ENCODE assay signal across 13 cellular contexts in genomic region chr2:112253261-112253807, GRCh38. TPM values are rescaled to one million over a fixed set of nuclear protein-coding genes. Genes with fewer than 3 reads are reported as not detected.
DNase-seq lines count a peak whose midpoint lies in the region; ATAC-seq, FAIRE-seq and TF ChIP-seq lines count a peak whose summit lies in the region.
"Had no signal": no experiment of that assay in that cellular context is flagged by ENCODE, and none has a peak within 500 bp of the region (broad histone marks: within the 10 kb centered on the region; RNA-seq: fewer than 3 reads in every experiment).

No MANE protein-coding gene starts in this region.

- FAIRE-seq in A549 (lab: Jason Lieb, UNC): no peak

- peaks cover 15% of the 10 kb centered on the region for H3K4me1 Mint-ChIP-seq in CD4-positive, alpha-beta T cell (ENCODE audit: low read depth)
- peaks cover 34% of the 10 kb centered on the region for H3K4me1 Mint-ChIP-seq in dendritic cell treated with granulocyte-macrophage colony-stimulating factor and Interleukin-4, amounts not matched to agents 40 ng/mL and 50 ng/mL, for 4 days (ENCODE audit: low read depth)

- peaks cover 7% of the 10 kb centered on the region for H3K36me3 Mint-ChIP-seq in CD4-positive, alpha-beta T cell (ENCODE audit: low read depth)
- H3K36me3 Mint-ChIP-seq in dendritic cell treated with granulocyte-macrophage colony-stimulating factor and Interleukin-4, amounts not matched to agents 40 ng/mL and 50 ng/mL, for 4 days (ENCODE audit: low read depth): peaks cover 12% of the 10 kb centered on the region

- peak overlapping the region; percentile 74 for H3K4me2 ChIP-seq in A549

- CTCF ChIA-PET in A549 (lab: Yijun Ruan, JAX): interaction anchor here (1.6 kb wide), 1 partner anchor 366 kb away, joined by 6 read pairs; no protein-coding TSS in a partner anchor
- CTCF ChIA-PET in CD4-positive, alpha-beta T cell (lab: Charles Lee): interaction anchor here (1.6 to 2.3 kb wide), 2 partner anchors 13 to 135 kb away, joined by 3 to 5 read pairs; no protein-coding TSS in a partner anchor

- no peak for ATAC-seq in A549
- ATAC-seq in CD4-positive, alpha-beta T cell (ENCODE audit: poor library complexity): no peak
- ATAC-seq in HG02973 (IDR thresholded peaks at IDR 0.05; ENCODE audit: unreplicated experiment): no peak

- H3K4me3 Mint-ChIP-seq in CD4-positive, alpha-beta T cell: peak overlapping the region; percentile 91
- peak overlapping the region; percentile 17 for H3K4me3 Mint-ChIP-seq in dendritic cell treated with granulocyte-macrophage colony-stimulating factor and Interleukin-4, amounts not matched to agents 40 ng/mL and 50 ng/mL, for 4 days

- no peak overlapping the region for H3K27ac ChIP-seq in A549
- H3K27ac ChIP-seq in CD4-positive, alpha-beta T cell (ENCODE audit: low read depth, low read length): no peak overlapping the region
- H3K27ac ChIP-seq: brain microvascular endothelial cell, RWPE1 had no signal

- no peak for TF ChIP-seq EP300 in A549 (IDR thresholded peaks at IDR 0.05)

- H3K27me3 ChIP-seq in CD4-positive, alpha-beta T cell (ENCODE audit: control insufficient read depth, insufficient read depth, low read length): no peaks in the 10 kb centered on the region
- H3K27me3 ChIP-seq: brain microvascular endothelial cell, tibial nerve had no signal

- DNase-seq in A549 (ENCODE audit: low read depth in 1 of 2, low spot score in 1 of 2) (no peak), NOMO-1 treated with dmso at 0.1 percent for 144 hours (lab: John Stamatoyannopoulos, UW; ENCODE audit: unreplicated experiment) (peak; percentile 4), NCI-H1694 (lab: John Stamatoyannopoulos, UW) (no peak), foreskin fibroblast (no peak), occipital lobe (lab: John Stamatoyannopoulos, UW) (no peak)
- no peak for DNase-seq in CD4-positive, alpha-beta T cell
- DNase-seq: activated CD4-positive, alpha-beta T cell treated with anti-CD3 and anti-CD28 coated beads, Interleukin-2, amount 50 U/mL, for 48 hours; brain microvascular endothelial cell; GOT3 had no signal

- no peak for TF ChIP-seq POLR2A in A549 (IDR thresholded peaks at IDR 0.05; ENCODE audit: low read length)

- POLR2A ChIA-PET in A549 (lab: Yijun Ruan, JAX): no interaction called here
- POLR2A ChIA-PET in CD4-positive, alpha-beta T cell (lab: Charles Lee): interaction anchor here (1.9 to 3.9 kb wide), 4 partner anchors 17 to 70 kb away, joined by 7 to 31 read pairs (median 13); no protein-coding TSS in a partner anchor

- TF ChIP-seq CTCF in A549 (IDR thresholded peaks at IDR 0.05) (no peak), foreskin fibroblast (IDR thresholded peaks at IDR 0.05; ENCODE audit: low read depth, low read length) (no peak)
- TF ChIP-seq CTCF in CD4-positive, alpha-beta T cell (IDR thresholded peaks at IDR 0.05): no peak

- no peaks in the 10 kb centered on the region for H3K9me3 ChIP-seq in A549
- no peaks in the 10 kb centered on the region for H3K9me3 ChIP-seq in CD4-positive, alpha-beta T cell (ENCODE audit: control insufficient read depth, low read length)
- H3K9me3 ChIP-seq: tibial nerve had no signal

- peaks cover 7% of the 10 kb centered on the region; the same call in 2 of the 3 replicates for H3K4me1 ChIP-seq in A549

- H3K27ac Mint-ChIP-seq in CD4-positive, alpha-beta T cell: peak overlapping the region; percentile 88
- peak overlapping the region; percentile 63 for H3K27ac Mint-ChIP-seq in dendritic cell treated with granulocyte-macrophage colony-stimulating factor and Interleukin-4, amounts not matched to agents 40 ng/mL and 50 ng/mL, for 4 days

- TF ChIP-seq RAD21 in A549 (conservative IDR thresholded peaks at IDR 0.05 in 1 of 2, IDR thresholded peaks at IDR 0.05 in 1 of 2): no peak

- H3K27me3 Mint-ChIP-seq in CD4-positive, alpha-beta T cell: no peaks in the 10 kb centered on the region
- no peaks in the 10 kb centered on the region for H3K27me3 Mint-ChIP-seq in dendritic cell treated with granulocyte-macrophage colony-stimulating factor and Interleukin-4, amounts not matched to agents 40 ng/mL and 50 ng/mL, for 4 days

- no peak overlapping the region for H3K4me3 ChIP-seq in A549
- no peak overlapping the region for H3K4me3 ChIP-seq in foreskin fibroblast (ENCODE audit: low read depth in 1 of 2, low read length in 2 of 2)

- 91% methylated on average over 5 of the region's 5 CpGs for WGBS in A549 (ENCODE audit: missing lambda C conversion rate)

- no peaks in the 10 kb centered on the region for H3K9me3 Mint-ChIP-seq in CD4-positive, alpha-beta T cell
- no peaks in the 10 kb centered on the region for H3K9me3 Mint-ChIP-seq in dendritic cell treated with granulocyte-macrophage colony-stimulating factor and Interleukin-4, amounts not matched to agents 40 ng/mL and 50 ng/mL, for 4 days

- intact Hi-C loops in CD4-positive, alpha-beta T cell (cut with DNase I, micrococcal nuclease): loop anchor here in 1 of 2 experiments (5.0 kb wide), 1 partner anchor 66 kb away; no protein-coding TSS in a partner anchor
- intact Hi-C loops in dendritic cell treated with granulocyte-macrophage colony-stimulating factor and Interleukin-4, amounts not matched to agents 40 ng/mL and 50 ng/mL, for 4 days (cut with micrococcal nuclease): loop anchor here (10.0 kb wide), 1 partner anchor 199 kb away; the partner anchor contains the start of gene TMEM87B

TF ChIP-seq in A549, 52 proteins besides CTCF, POLR2A, EP300 and RAD21:
- no peak for TF ChIP-seq ZFP36 (IDR thresholded peaks at IDR 0.05; ENCODE audit: borderline replicate concordance, partially characterized antibody)
- no peak for TF ChIP-seq KDM5A (IDR thresholded peaks at IDR 0.05)
- TF ChIP-seq CHD2 (IDR thresholded peaks at IDR 0.05; ENCODE audit: low read length, partially characterized antibody): no peak
- TF ChIP-seq FOSL2 (IDR thresholded peaks at IDR 0.05): no peak
- TF ChIP-seq FOSL2 (CRISPR knock-in tag; IDR thresholded peaks at IDR 0.05): no peak
- TF ChIP-seq NR3C1 (IDR thresholded peaks at IDR 0.05): no peak
- no peak for TF ChIP-seq EHMT2 (IDR thresholded peaks at IDR 0.05; ENCODE audit: low read depth)
- TF ChIP-seq JUN (IDR thresholded peaks at IDR 0.05): no peak
- TF ChIP-seq TFCP2L1 (CRISPR knock-in tag; IDR thresholded peaks at IDR 0.05): no peak
- TF ChIP-seq BCL3 (IDR thresholded peaks at IDR 0.05): no peak
- no peak for TF ChIP-seq SREBF2 (IDR thresholded peaks at IDR 0.05)
- TF ChIP-seq NFE2L2 (conservative IDR thresholded peaks at IDR 0.05; ENCODE audit: low read length): no peak
- no peak for TF ChIP-seq HOXB13 (CRISPR knock-in tag; IDR thresholded peaks at IDR 0.05; ENCODE audit: low read depth)
- no peak for TF ChIP-seq KDM1A (IDR thresholded peaks at IDR 0.05; ENCODE audit: low read depth)
- TF ChIP-seq CBX2 (IDR thresholded peaks at IDR 0.05; ENCODE audit: borderline replicate concordance, low read depth): no peak
- no peak for TF ChIP-seq ZNF302 (CRISPR knock-in tag; IDR thresholded peaks at IDR 0.05)
- TF ChIP-seq MAZ (IDR thresholded peaks at IDR 0.05; ENCODE audit: borderline replicate concordance, low read depth, low read length): no peak
TF ChIP-seq in A549: peak in this region for 0.

RNA-seq across cellular contexts. Expression of gene ZC3H8, which starts 1.5 kb away (rescaled TPM):
- polyA plus RNA-seq in A549 (2011; rRNA removed) (10.1 and 20.2 TPM in 2 replicates), A549 (2017; fragmentation: RNase III; extraction: RNeasy Plus Mini Kit Qiagen cat#74134 plus additional on column Dnase treatment) (13.2 to 16.5 TPM (median 15.2 TPM) in 3 replicates)
- 3.7 and 4.2 TPM in 2 replicates for polyA plus RNA-seq in A549 (2012; cell fraction: cytosol; rRNA removed)
- polyA plus RNA-seq in A549 (2012; cell fraction: nucleus; rRNA removed): 2.7 and 2.9 TPM in 2 replicates
- polyA minus RNA-seq in A549 (2011; rRNA and poly(A)+ RNA removed): 2.2 and 2.7 TPM in 2 replicates
- 10 to 100 TPM; 10.2 to 16.2 TPM for total RNA-seq in CD4-positive, alpha-beta T cell
- total RNA-seq in occipital lobe: 26.0 TPM

RNA-seq across cellular contexts. Expression of gene ZC3H6, which starts 22.1 kb away (rescaled TPM):
- polyA plus RNA-seq in A549 (2011; rRNA removed) (1.9 and 2.0 TPM in 2 replicates), A549 (2017; fragmentation: RNase III; extraction: RNeasy Plus Mini Kit Qiagen cat#74134 plus additional on column Dnase treatment) (0.33 to 0.75 TPM (median 0.59 TPM) in 3 replicates)
- polyA plus RNA-seq in A549 (2012; cell fraction: cytosol; rRNA removed): 0.08 TPM in 2 replicates
- polyA plus RNA-seq in A549 (2012; cell fraction: nucleus; rRNA removed): 0.08 and 0.13 TPM in 2 replicates
- 1.9 TPM in 2 replicates for polyA minus RNA-seq in A549 (2011; rRNA and poly(A)+ RNA removed)
- total RNA-seq in CD4-positive, alpha-beta T cell: 10 to 100 TPM; 18.0 to 21.4 TPM
- 30.4 TPM for total RNA-seq in occipital lobe
